19 cellular contexts compared by ENCODE assay signal in the genomic region with DNA sequence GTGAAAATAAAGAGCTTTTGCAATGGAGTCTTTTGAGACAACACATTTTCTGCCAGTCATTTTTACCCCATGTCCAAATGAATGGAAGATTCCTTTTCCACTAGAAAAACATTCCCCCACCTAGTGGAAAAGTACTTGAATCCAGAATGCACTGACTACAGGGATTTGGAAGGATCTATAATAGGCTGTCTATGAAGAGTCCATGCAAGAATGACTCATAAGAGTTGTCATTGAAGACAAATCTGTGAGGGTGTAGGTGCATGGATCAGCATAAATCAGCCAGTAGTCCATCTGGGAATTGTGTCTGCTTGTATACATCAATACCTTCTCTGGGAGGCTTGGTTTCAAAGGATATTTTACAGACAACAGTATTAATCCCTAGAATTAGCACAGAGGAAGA. TPM values are rescaled to one million over a fixed set of nuclear protein-coding genes. Genes with fewer than 3 reads are reported as not detected.
DNase-seq lines count a peak whose midpoint lies in the region; ATAC-seq and TF ChIP-seq lines count a peak whose summit lies in the region.
"Had no signal": no experiment of that assay in that cellular context is flagged by ENCODE, and none has a peak within 500 bp of the region (broad histone marks: within the 10 kb centered on the region; RNA-seq: fewer than 3 reads in every experiment).

No MANE protein-coding gene starts in this region.

- H3K4me1 ChIP-seq in neural progenitor cell = peaks cover 11% of the 10 kb centered on the region
- no peaks in the 10 kb centered on the region for H3K4me1 ChIP-seq in thyroid gland

- TF ChIP-seq POLR2A in thyroid gland (IDR thresholded peaks at IDR 0.05) = no peak

- H3K4me3 Mint-ChIP-seq in neural progenitor cell = no peak overlapping the region
- H3K4me3 Mint-ChIP-seq in activated naive CD4-positive, alpha-beta T cell treated with anti-CD3 and anti-CD28 coated beads, Interleukin-2, amount 10 ng/mL, durations not matched to agents 7 days and 5 days = no peak overlapping the region
- H3K4me3 Mint-ChIP-seq: stimulated activated naive B cell treated with anti-CD40 and anti-IgM and Interleukin-4, amounts not matched to agents 10 μg/mL and 1 μg/mL and 100 μg/mL, for 72 hours had no signal

- H4K20me1 ChIP-seq in neural progenitor cell (ENCODE audit: low read depth) = no peaks in the 10 kb centered on the region

- H3K27me3 ChIP-seq in neural progenitor cell (no peaks in the 10 kb centered on the region), thyroid gland (no peaks in the 10 kb centered on the region)

- H2AFZ ChIP-seq in neural progenitor cell (replicated peaks) = no peak overlapping the region

- CTCF ChIA-PET in activated naive CD4-positive, alpha-beta T cell treated with anti-CD3 and anti-CD28 coated beads, Interleukin-2, amount 10 ng/mL, durations not matched to agents 7 days and 5 days (lab: Charles Lee) = no interaction called here

- H3K9ac ChIP-seq in neural progenitor cell = no peak overlapping the region

- peaks cover 2% of the 10 kb centered on the region for H3K27me3 Mint-ChIP-seq in neural progenitor cell (ENCODE audit: insufficient read depth, low read depth)
- H3K27me3 Mint-ChIP-seq in activated naive CD4-positive, alpha-beta T cell treated with anti-CD3 and anti-CD28 coated beads, Interleukin-2, amount 10 ng/mL, durations not matched to agents 7 days and 5 days = peaks cover 35% of the 10 kb centered on the region
- H3K27me3 Mint-ChIP-seq: progenitor cell of endocrine pancreas had no signal

- no peaks in the 10 kb centered on the region for H3K79me2 ChIP-seq in neural progenitor cell (ENCODE audit: low read depth)

- peaks cover 13% of the 10 kb centered on the region for H3K4me1 Mint-ChIP-seq in neural progenitor cell
- H3K4me1 Mint-ChIP-seq in activated naive CD4-positive, alpha-beta T cell treated with anti-CD3 and anti-CD28 coated beads, Interleukin-2, amount 10 ng/mL, durations not matched to agents 7 days and 5 days = no peaks in the 10 kb centered on the region
- H3K4me1 Mint-ChIP-seq: stimulated activated naive B cell treated with anti-CD40 and anti-IgM and Interleukin-4, amounts not matched to agents 10 μg/mL and 1 μg/mL and 100 μg/mL, for 72 hours had no signal

- no peak for ATAC-seq in GM21390 (IDR thresholded peaks at IDR 0.05; ENCODE audit: unreplicated experiment)
- ATAC-seq: stimulated activated naive B cell treated with anti-CD40 and anti-IgM and Interleukin-4, amounts not matched to agents 10 μg/mL and 1 μg/mL and 100 μg/mL, for 72 hours had no signal

- H3K4me3 ChIP-seq in epithelial cell of esophagus (ENCODE audit: low read length) (no peak overlapping the region), neural progenitor cell (no peak overlapping the region), thyroid gland (replicated peaks in 1 of 3) (no peak overlapping the region)

- no peaks in the 10 kb centered on the region for H3K36me3 Mint-ChIP-seq in neural progenitor cell
- H3K36me3 Mint-ChIP-seq in activated naive CD4-positive, alpha-beta T cell treated with anti-CD3 and anti-CD28 coated beads, Interleukin-2, amount 10 ng/mL, durations not matched to agents 7 days and 5 days = no peaks in the 10 kb centered on the region
- H3K36me3 Mint-ChIP-seq: stimulated activated naive B cell treated with anti-CD40 and anti-IgM and Interleukin-4, amounts not matched to agents 10 μg/mL and 1 μg/mL and 100 μg/mL, for 72 hours had no signal

- peaks cover 7% of the 10 kb centered on the region for H3F3A ChIP-seq in neural progenitor cell (ENCODE audit: low read depth)

- H3K36me3 ChIP-seq in neural progenitor cell = no peaks in the 10 kb centered on the region
- H3K36me3 ChIP-seq in thyroid gland = no peaks in the 10 kb centered on the region

- no peak overlapping the region for H3K27ac Mint-ChIP-seq in neural progenitor cell
- no peak overlapping the region for H3K27ac Mint-ChIP-seq in activated naive CD4-positive, alpha-beta T cell treated with anti-CD3 and anti-CD28 coated beads, Interleukin-2, amount 10 ng/mL, durations not matched to agents 7 days and 5 days
- H3K27ac Mint-ChIP-seq: progenitor cell of endocrine pancreas; stimulated activated naive B cell treated with anti-CD40 and anti-IgM and Interleukin-4, amounts not matched to agents 10 μg/mL and 1 μg/mL and 100 μg/mL, for 72 hours had no signal

- intact Hi-C loops in thyroid gland (cut with DNase I) = no loop called here

- peak overlapping the region; percentile 32 for H3K4me2 ChIP-seq in neural progenitor cell

- TF ChIP-seq CTCF in epithelial cell of esophagus (IDR thresholded peaks at IDR 0.05; ENCODE audit: insufficient read depth, low read depth, low read length, missing control alignments) (no peak), neural progenitor cell (IDR thresholded peaks at IDR 0.05) (no peak), thyroid gland (IDR thresholded peaks at IDR 0.05) (no peak)

- H3K9me3 ChIP-seq in neural progenitor cell (ENCODE audit: low read depth) = no peaks in the 10 kb centered on the region
- no peaks in the 10 kb centered on the region for H3K9me3 ChIP-seq in thyroid gland

- H3K27ac ChIP-seq in neural progenitor cell (no peak overlapping the region), thyroid gland (no peak overlapping the region)
- H3K27ac ChIP-seq: C4-2B, epithelial cell of prostate had no signal

- no peaks in the 10 kb centered on the region for H3K9me3 Mint-ChIP-seq in neural progenitor cell
- no peaks in the 10 kb centered on the region for H3K9me3 Mint-ChIP-seq in activated naive CD4-positive, alpha-beta T cell treated with anti-CD3 and anti-CD28 coated beads, Interleukin-2, amount 10 ng/mL, durations not matched to agents 7 days and 5 days
- H3K9me3 Mint-ChIP-seq: stimulated activated naive B cell treated with anti-CD40 and anti-IgM and Interleukin-4, amounts not matched to agents 10 μg/mL and 1 μg/mL and 100 μg/mL, for 72 hours had no signal

- in situ Hi-C loops in Caki2 (cut with HindIII; ENCODE audit: low pct_unique_long_range_greater_than_20kb, low sequenced_read_pairs) = no loop called here

- peak; percentile 91 for DNase-seq in Caki2 (ENCODE audit: low read depth)
- peak; percentile 58 for DNase-seq in NCI-H226
- peak; percentile 58 for DNase-seq in epithelial cell of esophagus (ENCODE audit: low read depth)
- peak; percentile 11 for DNase-seq in neural progenitor cell (ENCODE audit: low spot score)
- DNase-seq in amygdala (lab: John Stamatoyannopoulos, UW) = no peak
- DNase-seq in activated naive CD4-positive, alpha-beta T cell treated with anti-CD3 and anti-CD28 coated beads, Interleukin-2, amount 10 ng/mL, durations not matched to agents 7 days and 5 days = no peak
- no peak for DNase-seq in thyroid gland
- DNase-seq: activated CD4-positive, alpha-beta T cell treated with anti-CD3 and anti-CD28 coated beads, Interleukin-2, amount 50 U/mL, for 4 hours; activated gamma-delta T cell; central memory CD4-positive, alpha-beta T cell; mesendoderm; MV-4-11; NCI-H2171 treated with DMSO at 0.1 percent for 48 hours; stimulated activated CD4-positive, alpha-beta T cell treated with anti-CD3 and anti-CD28 coated beads, Interleukin-2, amount 100 ng/mL, for 48 hours; stimulated activated naive B cell treated with anti-CD40 and anti-IgM and Interleukin-4, amounts not matched to agents 10 μg/mL and 1 μg/mL and 100 μg/mL, for 72 hours had no signal

RNA-seq across cellular contexts. Expression of gene TRUB1, which starts 32.5 kb away (rescaled TPM):
- total RNA-seq in Caki2 (2014; rRNA removed; shearing (Covaris generic); ENCODE audit: low replicate concordance) = 56.1 and 60.6 TPM in 2 replicates
- total RNA-seq in neural progenitor cell (ENCODE audit: low replicate concordance) (27.2 and 41.9 TPM in 2 replicates), thyroid gland (10 to 100 TPM; 16.1 to 26.5 (median 22.8) TPM)

Comparison
In these comparisons a context has a peak if more than half of its experiments do, and no peak if none do; other contexts are left out.
1. DNase-seq: peak in Caki2 (single experiment), NCI-H226 (single experiment), epithelial cell of esophagus (single experiment) and neural progenitor cell (single experiment); none in amygdala (0 of 56), activated naive CD4-positive, alpha-beta T cell treated with anti-CD3 and anti-CD28 coated beads, Interleukin-2, amount 10 ng/mL, durations not matched to agents 7 days and 5 days (single experiment) and thyroid gland (0 of 2).